In genomic region chr10:308101-308500, GRCh38 we compare ENCODE assay signal across 24 cellular contexts.
DNase-seq lines count a peak whose midpoint lies in the region; ATAC-seq and TF ChIP-seq lines count a peak whose summit lies in the region.
"Had no signal": no experiment of that assay in that cellular context is flagged by ENCODE, and none has a peak within 500 bp of the region (broad histone marks: within the 10 kb centered on the region; RNA-seq: fewer than 3 reads in every experiment).

No MANE protein-coding gene starts in this region.

- peak overlapping the region; percentile 73 to 79 for H3K27ac ChIP-seq in liver (ENCODE audit: low read depth in 1 of 2, low read length in 2 of 2)
- H3K27ac ChIP-seq: GM23248, SJCRH30, VCaP had no signal

- TF ChIP-seq RAD21 in liver (IDR thresholded peaks at IDR 0.05), result no peak

- H3K27ac Mint-ChIP-seq in activated naive CD8-positive, alpha-beta T cell treated with anti-CD3 and anti-CD28 coated beads, Interleukin-2, amount 10 ng/mL, durations not matched to agents 7 days and 5 days, result peak overlapping the region; percentile 66
- H3K27ac Mint-ChIP-seq in progenitor cell of endocrine pancreas, result peak overlapping the region; percentile 33
- H3K27ac Mint-ChIP-seq: T-helper 1 cell treated with Interleukin-12 subunit alpha and Interleukin-12 subunit beta and Interleukin-4 antibody, amounts not matched to agents 30 μg/mL and 1 μg/mL, for 36 hours had no signal

- H3K36me3 Mint-ChIP-seq in activated naive CD8-positive, alpha-beta T cell treated with anti-CD3 and anti-CD28 coated beads, Interleukin-2, amount 10 ng/mL, durations not matched to agents 7 days and 5 days, result no peaks in the 10 kb centered on the region
- H3K36me3 Mint-ChIP-seq in progenitor cell of endocrine pancreas (ENCODE audit: insufficient read depth), result peaks cover 5% of the 10 kb centered on the region

- H3K4me1 Mint-ChIP-seq in activated naive CD8-positive, alpha-beta T cell treated with anti-CD3 and anti-CD28 coated beads, Interleukin-2, amount 10 ng/mL, durations not matched to agents 7 days and 5 days, result peaks cover 14% of the 10 kb centered on the region
- H3K4me1 Mint-ChIP-seq in progenitor cell of endocrine pancreas (ENCODE audit: low read depth), result peaks cover 13% of the 10 kb centered on the region

- no peak overlapping the region for H3K4me3 Mint-ChIP-seq in activated naive CD8-positive, alpha-beta T cell treated with anti-CD3 and anti-CD28 coated beads, Interleukin-2, amount 10 ng/mL, durations not matched to agents 7 days and 5 days
- H3K4me3 Mint-ChIP-seq in progenitor cell of endocrine pancreas (ENCODE audit: low read depth), result no peak overlapping the region
- H3K4me3 Mint-ChIP-seq: T-helper 1 cell treated with Interleukin-12 subunit alpha and Interleukin-12 subunit beta and Interleukin-4 antibody, amounts not matched to agents 30 μg/mL and 1 μg/mL, for 36 hours had no signal

- no peaks in the 10 kb centered on the region for H3K9me3 ChIP-seq in liver (ENCODE audit: control insufficient read depth in 4 of 4, low read length in 3 of 4)
- H3K9me3 ChIP-seq: gastroesophageal sphincter, SJCRH30 had no signal

- H3K9me3 Mint-ChIP-seq in activated naive CD8-positive, alpha-beta T cell treated with anti-CD3 and anti-CD28 coated beads, Interleukin-2, amount 10 ng/mL, durations not matched to agents 7 days and 5 days, result no peaks in the 10 kb centered on the region
- H3K9me3 Mint-ChIP-seq in progenitor cell of endocrine pancreas (ENCODE audit: low read depth), result no peaks in the 10 kb centered on the region
- H3K9me3 Mint-ChIP-seq: T-helper 1 cell treated with Interleukin-12 subunit alpha and Interleukin-12 subunit beta and Interleukin-4 antibody, amounts not matched to agents 30 μg/mL and 1 μg/mL, for 36 hours had no signal

- ATAC-seq in activated naive CD8-positive, alpha-beta T cell treated with anti-CD3 and anti-CD28 coated beads, Interleukin-2, amount 10 ng/mL, durations not matched to agents 7 days and 5 days (ENCODE audit: low read depth), result peak; percentile 52
- ATAC-seq: gastroesophageal sphincter, K562 had no signal

- peak overlapping the region in 1 of 2 donors; percentile 27 for H3K9ac ChIP-seq in liver (ENCODE audit: low read depth in 1 of 2, low read length in 2 of 2)
- H3K9ac ChIP-seq: GM23248 had no signal

- no peaks in the 10 kb centered on the region for H3K36me3 ChIP-seq in liver (ENCODE audit: control insufficient read depth in 4 of 4, insufficient read depth in 3 of 4, low read depth in 1 of 4, low read length in 3 of 4)
- H3K36me3 ChIP-seq: cardiac muscle cell, SJCRH30 had no signal

- 54% methylated on average over 11 of the region's 11 CpGs for WGBS in liver

- H3K4me1 ChIP-seq in liver (ENCODE audit: control insufficient read depth in 4 of 4, insufficient read depth in 4 of 4, low read length in 3 of 4), result peaks cover 13 to 49% (median 39%) of the 10 kb centered on the region in 4 donors

- DNase-seq in GM12865 (ENCODE audit: low read depth) (peak; percentile 39), progenitor cell of endocrine pancreas (ENCODE audit: low spot score, unreplicated experiment) (no peak), hypothalamus (lab: John Stamatoyannopoulos, UW) (no peak), epidermal melanocyte (ENCODE audit: insufficient read length, low spot score) (no peak), NCI-H748 treated with DMSO at 0.1 percent for 48 hours (lab: John Stamatoyannopoulos, UW) (no peak), AG08396 (ENCODE audit: low spot score) (no peak)
- DNase-seq in activated naive CD8-positive, alpha-beta T cell treated with anti-CD3 and anti-CD28 coated beads, Interleukin-2, amount 10 ng/mL, durations not matched to agents 7 days and 5 days, result no peak
- DNase-seq: ACHN; activated CD4-positive, alpha-beta T cell treated with anti-CD3 and anti-CD28 coated beads, Interleukin-2, amount 50 U/mL, for 48 hours; activated effector memory CD4-positive, alpha-beta T cell treated with anti-CD3 and anti-CD28 coated beads, Interleukin-2, amount 50 U/mL, for 16 hours; amniotic stem cell; dermis blood vessel endothelial cell; GM23248; NCI-H1436 treated with DMSO at 0.1 percent for 48 hours; NCI-H2171 treated with DMSO at 0.1 percent for 48 hours; NCI-H774; SJCRH30; stimulated activated CD4-positive, alpha-beta T cell treated with anti-CD3 and anti-CD28 coated beads, Interleukin-12 subunit alpha, Interleukin-12 subunit beta, amount 100 ng/mL, for 4 hours had no signal

- no peaks in the 10 kb centered on the region for H3K27me3 ChIP-seq in liver (ENCODE audit: control insufficient read depth in 4 of 4, insufficient read depth in 4 of 4, low read length in 3 of 4)
- H3K27me3 ChIP-seq: cardiac muscle cell, gastroesophageal sphincter, SJCRH30 had no signal

- no peak for TF ChIP-seq CTCF in GM12865 (IDR thresholded peaks at IDR 0.05; ENCODE audit: insufficient read depth, low read depth, low read length, missing control alignments)
- TF ChIP-seq CTCF in liver (IDR thresholded peaks at IDR 0.05; ENCODE audit: low read depth, low read length, missing input control), result no peak
- TF ChIP-seq CTCF in progenitor cell of endocrine pancreas (IDR thresholded peaks at IDR 0.05; ENCODE audit: unreplicated experiment), result no peak

- H3K4me3 ChIP-seq in GM12865 (ENCODE audit: low read depth, low read length), result peak overlapping the region; percentile 30
- peak overlapping the region in 1 of 3 donors; percentile 35 for H3K4me3 ChIP-seq in liver (ENCODE audit: low read depth in 1 of 3, low read length in 3 of 3)
- H3K4me3 ChIP-seq: cardiac muscle cell, gastroesophageal sphincter, GM23248, K562, SJCRH30 had no signal

- POLR2A ChIA-PET in activated naive CD8-positive, alpha-beta T cell treated with anti-CD3 and anti-CD28 coated beads, Interleukin-2, amount 10 ng/mL, durations not matched to agents 7 days and 5 days (lab: Charles Lee), result interaction anchor here (0.9 kb wide), 1 partner anchor 13 kb away, joined by 4 read pairs; no protein-coding TSS in a partner anchor

- no peaks in the 10 kb centered on the region for H3K27me3 Mint-ChIP-seq in activated naive CD8-positive, alpha-beta T cell treated with anti-CD3 and anti-CD28 coated beads, Interleukin-2, amount 10 ng/mL, durations not matched to agents 7 days and 5 days
- H3K27me3 Mint-ChIP-seq in progenitor cell of endocrine pancreas, result no peaks in the 10 kb centered on the region

TF ChIP-seq in liver, 16 proteins besides CTCF, POLR2A, EP300 and RAD21 (continues in another document):
- no peak for TF ChIP-seq FOXA2 (IDR thresholded peaks at IDR 0.05)
- TF ChIP-seq ZBTB33 (IDR thresholded peaks at IDR 0.05), result no peak
- no peak for TF ChIP-seq ATF3 (IDR thresholded peaks at IDR 0.05)
- no peak for TF ChIP-seq MAX (IDR thresholded peaks at IDR 0.05)
- no peak for TF ChIP-seq JUND (IDR thresholded peaks at IDR 0.05)
- TF ChIP-seq HNF4G (IDR thresholded peaks at IDR 0.05), result no peak
- TF ChIP-seq SP1 (IDR thresholded peaks at IDR 0.05), result no peak
- TF ChIP-seq GABPA (IDR thresholded peaks at IDR 0.05 in 1 of 2, conservative IDR thresholded peaks at IDR 0.05 in 1 of 2), result no peak
- TF ChIP-seq RXRA (IDR thresholded peaks at IDR 0.05), result no peak
- TF ChIP-seq YY1 (IDR thresholded peaks at IDR 0.05), result no peak
- TF ChIP-seq REST (IDR thresholded peaks at IDR 0.05), result no peak
- TF ChIP-seq HNF4A (conservative IDR thresholded peaks at IDR 0.05), result no peak
- TF ChIP-seq NR2F2 (IDR thresholded peaks at IDR 0.05), result no peak
